13 cellular contexts compared by ENCODE assay signal in genomic region chr15:39455502-39455991, GRCh38.
DNase-seq lines count a peak whose midpoint lies in the region; ATAC-seq and TF ChIP-seq lines count a peak whose summit lies in the region.
"Had no signal": no experiment of that assay in that cellular context is flagged by ENCODE, and none has a peak within 500 bp of the region (broad histone marks: within the 10 kb centered on the region; RNA-seq: fewer than 3 reads in every experiment).

No MANE protein-coding gene starts in this region.

- no peaks in the 10 kb centered on the region for H3K27me3 ChIP-seq in colonic mucosa
- no peaks in the 10 kb centered on the region for H3K27me3 ChIP-seq in upper lobe of right lung
- H3K27me3 ChIP-seq: neutrophil had no signal

- no peak for TF ChIP-seq CTCF in AG09319 (IDR thresholded peaks at IDR 0.05; ENCODE audit: low read depth, low read length)
- no peak for TF ChIP-seq CTCF in foreskin fibroblast (IDR thresholded peaks at IDR 0.05; ENCODE audit: low read depth, low read length)
- no peak for TF ChIP-seq CTCF in GM13977 (IDR thresholded peaks at IDR 0.05; ENCODE audit: extremely low read depth, insufficient read depth, missing control alignments)
- no peak for TF ChIP-seq CTCF in colonic mucosa (IDR thresholded peaks at IDR 0.05)
- no peak for TF ChIP-seq CTCF in upper lobe of right lung (IDR thresholded peaks at IDR 0.05)

- ATAC-seq in HG03139 (IDR thresholded peaks at IDR 0.05; ENCODE audit: unreplicated experiment) = no peak
- no peak for ATAC-seq in upper lobe of right lung
- ATAC-seq: HCT116 had no signal

- H3K9me3 ChIP-seq in colonic mucosa (no peaks in the 10 kb centered on the region), upper lobe of right lung (no peaks in the 10 kb centered on the region)
- H3K9me3 ChIP-seq: neutrophil had no signal

- no peak overlapping the region for H3K27ac ChIP-seq in colonic mucosa
- no peak overlapping the region for H3K27ac ChIP-seq in upper lobe of right lung
- H3K27ac ChIP-seq: neutrophil had no signal

- no peak overlapping the region for H3K9ac ChIP-seq in colonic mucosa (ENCODE audit: low read depth in 2 of 2, low read length in 2 of 2)

- H3K4me3 ChIP-seq in foreskin fibroblast (ENCODE audit: low read depth in 1 of 2, low read length in 2 of 2) = no peak overlapping the region
- H3K4me3 ChIP-seq in colonic mucosa = no peak overlapping the region
- H3K4me3 ChIP-seq in upper lobe of right lung = no peak overlapping the region

- DNase-seq in AG09319 (ENCODE audit: extremely low read depth, low read depth) (peak; percentile 82), H4 (ENCODE audit: low spot score) (peak; percentile 21), SW480 (ENCODE audit: low spot score) (peak; percentile 7), foreskin fibroblast (peak; percentile 89 to 92), GM13977 (ENCODE audit: low spot score) (no peak), colonic mucosa (no peak), upper lobe of right lung (no peak)
- DNase-seq: activated naive CD4-positive, alpha-beta T cell; effector memory CD4-positive, alpha-beta T cell; kidney had no signal

- H3K4me1 ChIP-seq in colonic mucosa = no peaks in the 10 kb centered on the region
- no peaks in the 10 kb centered on the region for H3K4me1 ChIP-seq in upper lobe of right lung

- in situ Hi-C loops in GM13977 (cut with MboI; ENCODE audit: low pct_unique_long_range_greater_than_20kb, low sequenced_read_pairs, unreplicated experiment) = no loop called here

- no peaks in the 10 kb centered on the region for H3K36me3 ChIP-seq in colonic mucosa
- no peaks in the 10 kb centered on the region for H3K36me3 ChIP-seq in upper lobe of right lung
- H3K36me3 ChIP-seq: neutrophil had no signal

- intact Hi-C loops in colonic mucosa (cut with DNase I) (no loop called here), upper lobe of right lung (cut with DNase I) (no loop called here)

Comparison
In these comparisons a context has a peak if more than half of its experiments do, and no peak if none do; other contexts are left out.
1. DNase-seq: peak in AG09319 (single experiment), H4 (single experiment), SW480 (single experiment) and foreskin fibroblast (2 of 2); none in GM13977 (single experiment), colonic mucosa (single experiment) and upper lobe of right lung (single experiment).